8 cellular contexts compared by ENCODE assay signal in genomic region chr1:8396912-8397406, GRCh38.
DNase-seq lines count a peak whose midpoint lies in the region; ATAC-seq and FAIRE-seq lines count a peak whose summit lies in the region.

No MANE protein-coding gene starts in this region.

- H3K9me3 Mint-ChIP-seq in naive thymus-derived CD8-positive, alpha-beta T cell, result no peaks in the 10 kb centered on the region

- ATAC-seq in GM21786 (IDR thresholded peaks at IDR 0.05; ENCODE audit: unreplicated experiment), result peak; percentile 44
- peak; percentile 28 to 58 for ATAC-seq in naive thymus-derived CD8-positive, alpha-beta T cell

- peak overlapping the region in 2 of 11 experiments; percentile 10 to 56; a peak in 2 of 22 replicates for H3K9ac ChIP-seq in BLaER1 treated with 17β-estradiol and CSF1 and Interleukin-3, amounts not matched to agents 10 nM and 100 nM
- no peak overlapping the region for H3K9ac ChIP-seq in duodenal mucosa (ENCODE audit: low read depth in 1 of 2, low read length in 2 of 2)

- peaks cover 0 to 15% (median 0%) of the 10 kb centered on the region in 11 experiments; a peak in 6 of 22 replicates for H3K9me3 ChIP-seq in BLaER1 treated with 17β-estradiol and CSF1 and Interleukin-3, amounts not matched to agents 10 nM and 100 nM (replicated peaks in 1 of 11)
- H3K9me3 ChIP-seq in duodenal mucosa (ENCODE audit: control insufficient read depth in 1 of 2, low read length in 2 of 2), result no peaks in the 10 kb centered on the region

- no peak overlapping the region for H3K4me3 ChIP-seq in BLaER1 treated with 17β-estradiol and CSF1 and Interleukin-3, amounts not matched to agents 10 nM and 100 nM
- H3K4me3 ChIP-seq in duodenal mucosa (ENCODE audit: low read depth in 1 of 2, low read length in 2 of 2), result peak overlapping the region in 1 of 2 donors; percentile 3

- peaks cover 64 to 100% (median 78%) of the 10 kb centered on the region in 11 experiments for H4K20me1 ChIP-seq in BLaER1 treated with 17β-estradiol and CSF1 and Interleukin-3, amounts not matched to agents 10 nM and 100 nM

- no peaks in the 10 kb centered on the region for H3K27me3 ChIP-seq in BLaER1 treated with 17β-estradiol and CSF1 and Interleukin-3, amounts not matched to agents 10 nM and 100 nM
- H3K27me3 ChIP-seq in duodenal mucosa (ENCODE audit: control insufficient read depth in 1 of 2, insufficient read depth in 2 of 2, low read length in 2 of 2), result no peaks in the 10 kb centered on the region

- POLR2A ChIA-PET in naive thymus-derived CD8-positive, alpha-beta T cell (lab: Charles Lee), result interaction anchor here (0.7 to 1.0 kb wide), 2 partner anchors 28 to 86 kb away, joined by 3 read pairs; no protein-coding TSS in a partner anchor

- peak overlapping the region; percentile 19 to 89 (median 44) for H3K27ac Mint-ChIP-seq in naive thymus-derived CD8-positive, alpha-beta T cell

- peak overlapping the region in 3 of 11 experiments; percentile 3 to 73 (median 35); a peak in 2 of 22 replicates for H3K27ac ChIP-seq in BLaER1 treated with 17β-estradiol and CSF1 and Interleukin-3, amounts not matched to agents 10 nM and 100 nM
- peak overlapping the region; percentile 3 for H3K27ac ChIP-seq in duodenal mucosa (ENCODE audit: low read depth, low read length)

- H3K4me1 Mint-ChIP-seq in naive thymus-derived CD8-positive, alpha-beta T cell, result peaks cover 35 to 68% (median 63%) of the 10 kb centered on the region in 4 donors

- H3K4me3 Mint-ChIP-seq in naive thymus-derived CD8-positive, alpha-beta T cell, result peak overlapping the region in 8 of 10 donors; percentile 4 to 82 (median 38)

- peaks cover 21 to 65% (median 42%) of the 10 kb centered on the region in 11 experiments for H3K36me3 ChIP-seq in BLaER1 treated with 17β-estradiol and CSF1 and Interleukin-3, amounts not matched to agents 10 nM and 100 nM
- peaks cover 16 to 24% of the 10 kb centered on the region in 2 donors for H3K36me3 ChIP-seq in duodenal mucosa (ENCODE audit: control insufficient read depth in 1 of 2, insufficient read depth in 2 of 2, low read length in 2 of 2)

- H3K27me3 Mint-ChIP-seq in naive thymus-derived CD8-positive, alpha-beta T cell, result no peaks in the 10 kb centered on the region

- H3K36me3 Mint-ChIP-seq in naive thymus-derived CD8-positive, alpha-beta T cell, result peaks cover under 1 to 20% (median 4%) of the 10 kb centered on the region in 3 donors

- H3K4me1 ChIP-seq in BLaER1 treated with 17β-estradiol and CSF1 and Interleukin-3, amounts not matched to agents 10 nM and 100 nM, result peaks cover 47 to 65% (median 63%) of the 10 kb centered on the region in 10 experiments
- H3K4me1 ChIP-seq in duodenal mucosa (ENCODE audit: control insufficient read depth in 1 of 2, insufficient read depth in 2 of 2, low read length in 2 of 2), result peaks cover 30 to 40% of the 10 kb centered on the region in 2 donors

- H3K4me2 ChIP-seq in BLaER1 treated with 17β-estradiol and CSF1 and Interleukin-3, amounts not matched to agents 10 nM and 100 nM, result peak overlapping the region; percentile 76 to 92 (median 85)

- FAIRE-seq in RCC 7860 (lab: Jason Lieb, UNC), result peak; percentile 97

- peak; percentile 99 for DNase-seq in RCC 7860 (ENCODE audit: low spot score)
- DNase-seq in naive thymus-derived CD8-positive, alpha-beta T cell, result peak in 1 of 10 donors; percentile 14
- DNase-seq in NCI-H146 (lab: John Stamatoyannopoulos, UW), result no peak
- no peak for DNase-seq in DMS53 treated with DMSO at 0.1 percent for 48 hours (lab: John Stamatoyannopoulos, UW; ENCODE audit: unreplicated experiment)
- DNase-seq in occipital lobe (lab: John Stamatoyannopoulos, UW), result no peak
